Comparison of ENCODE assay signal across 8 cellular contexts in the genomic region with DNA sequence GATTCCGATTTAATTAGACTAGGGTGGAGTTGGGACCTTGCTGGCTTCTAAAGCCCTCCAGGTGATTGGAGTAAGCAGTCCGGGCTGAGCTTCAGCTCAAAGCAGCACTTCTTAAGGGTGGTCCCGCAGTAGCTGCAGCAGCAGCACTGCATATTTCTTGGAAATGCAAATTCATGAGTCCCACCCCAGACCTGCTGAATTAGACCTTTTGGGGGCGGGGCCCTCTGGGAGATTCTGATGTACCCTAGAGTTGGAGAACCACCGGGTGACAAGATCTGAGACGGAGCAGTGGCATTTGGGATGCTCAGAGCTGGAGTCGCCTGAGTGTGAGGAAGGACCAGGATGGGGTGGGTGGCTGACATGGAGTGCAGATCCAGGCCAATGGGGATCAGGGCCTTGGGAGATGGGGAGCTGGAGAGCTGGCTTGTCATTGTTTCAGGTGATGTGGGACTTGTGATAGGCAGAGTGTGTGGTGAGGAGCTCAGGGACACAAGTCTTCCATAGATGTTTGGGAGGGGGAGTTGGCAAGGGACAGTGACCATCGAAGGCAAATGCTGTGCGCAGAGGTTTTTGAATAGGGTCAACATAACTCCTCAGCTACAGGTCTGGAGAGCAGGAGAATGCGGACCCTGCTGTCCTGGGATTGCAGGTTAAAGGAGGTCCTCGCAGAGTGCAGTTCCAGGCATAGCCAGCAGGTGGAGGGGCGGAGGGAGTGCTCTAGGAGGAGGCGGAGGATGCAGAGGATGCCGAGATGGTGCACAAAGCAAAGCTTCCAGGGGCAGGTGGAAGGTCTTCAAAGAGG.
DNase-seq lines count a peak whose midpoint lies in the region; ATAC-seq and TF ChIP-seq lines count a peak whose summit lies in the region.

No MANE protein-coding gene starts in this region.

- H3K36me3 ChIP-seq in CD8-positive, alpha-beta T cell (ENCODE audit: insufficient read depth, low read length): no peaks in the 10 kb centered on the region
- H3K36me3 ChIP-seq in SK-N-MC (ENCODE audit: insufficient read depth, low read length): no peaks in the 10 kb centered on the region

- no peak overlapping the region for H3K27ac Mint-ChIP-seq in CD8-positive, alpha-beta T cell

- CTCF ChIA-PET in CD8-positive, alpha-beta T cell (lab: Charles Lee): interaction anchor here (1.2 to 1.3 kb wide), 3 partner anchors 9 to 510 kb away, joined by 3 to 7 read pairs (median 4); no protein-coding TSS in a partner anchor

- no peak overlapping the region for H3K27ac ChIP-seq in CD8-positive, alpha-beta T cell (ENCODE audit: low read depth, low read length)
- H3K27ac ChIP-seq in SK-N-MC: no peak overlapping the region

- peak; percentile 31 for ATAC-seq in CD8-positive, alpha-beta T cell
- ATAC-seq in GM19324 (IDR thresholded peaks at IDR 0.05; ENCODE audit: low FRiP score, unreplicated experiment) (peak; percentile 70), HG03097 (IDR thresholded peaks at IDR 0.05; ENCODE audit: low FRiP score, unreplicated experiment) (no peak)

- no peak overlapping the region for H3K4me3 Mint-ChIP-seq in CD8-positive, alpha-beta T cell

- H3K9ac ChIP-seq in SK-N-MC (ENCODE audit: insufficient read length): no peak overlapping the region

- H3K4me3 ChIP-seq in CD8-positive, alpha-beta T cell (ENCODE audit: low read depth, low read length): no peak overlapping the region
- no peak overlapping the region for H3K4me3 ChIP-seq in SK-N-MC

- POLR2A ChIA-PET in CD8-positive, alpha-beta T cell (lab: Charles Lee): no interaction called here

- H3K9me3 ChIP-seq in CD8-positive, alpha-beta T cell (ENCODE audit: low read length): no peaks in the 10 kb centered on the region
- H3K9me3 ChIP-seq in SK-N-MC (ENCODE audit: low read depth, low read length): no peaks in the 10 kb centered on the region

- H3K27me3 Mint-ChIP-seq in CD8-positive, alpha-beta T cell (ENCODE audit: low read depth): peaks cover 9% of the 10 kb centered on the region

- intact Hi-C loops in CD8-positive, alpha-beta T cell (cut with DNase I, micrococcal nuclease): loop anchor here in 1 of 2 experiments (5.0 kb wide), 1 partner anchor 509 kb away; no protein-coding TSS in a partner anchor

- peak; percentile 5 to 54 (median 35) for DNase-seq in CD8-positive, alpha-beta T cell
- peak; percentile 18 for DNase-seq in HT1080 (ENCODE audit: low read depth)
- DNase-seq in SK-N-MC (ENCODE audit: low read depth, low spot score): peak; percentile 1
- peak; percentile 30 for DNase-seq in amniotic epithelial cell (ENCODE audit: low read depth)
- DNase-seq in hypothalamus (lab: John Stamatoyannopoulos, UW): peak in 30 of 51 donors; percentile 3 to 61 (median 15)
- peak; percentile 6 to 53 for DNase-seq in stimulated activated CD4-positive, alpha-beta T cell treated with anti-CD3 and anti-CD28 coated beads, Interleukin-15, amount 100 ng/mL, for 48 hours (ENCODE audit: low read depth in 2 of 2)

- no peaks in the 10 kb centered on the region for H3K27me3 ChIP-seq in CD8-positive, alpha-beta T cell (ENCODE audit: insufficient read depth, low read length)

- no peaks in the 10 kb centered on the region for H3K36me3 Mint-ChIP-seq in CD8-positive, alpha-beta T cell

- TF ChIP-seq CTCF in CD8-positive, alpha-beta T cell (IDR thresholded peaks at IDR 0.05): peak; percentile 54

- no peaks in the 10 kb centered on the region for H3K9me3 Mint-ChIP-seq in CD8-positive, alpha-beta T cell

- no peaks in the 10 kb centered on the region for H3K4me1 ChIP-seq in CD8-positive, alpha-beta T cell (ENCODE audit: insufficient read depth, low read length)

- H3K4me1 Mint-ChIP-seq in CD8-positive, alpha-beta T cell (ENCODE audit: low read depth): no peaks in the 10 kb centered on the region
